23 cellular contexts compared by ENCODE assay signal in the genomic region with DNA sequence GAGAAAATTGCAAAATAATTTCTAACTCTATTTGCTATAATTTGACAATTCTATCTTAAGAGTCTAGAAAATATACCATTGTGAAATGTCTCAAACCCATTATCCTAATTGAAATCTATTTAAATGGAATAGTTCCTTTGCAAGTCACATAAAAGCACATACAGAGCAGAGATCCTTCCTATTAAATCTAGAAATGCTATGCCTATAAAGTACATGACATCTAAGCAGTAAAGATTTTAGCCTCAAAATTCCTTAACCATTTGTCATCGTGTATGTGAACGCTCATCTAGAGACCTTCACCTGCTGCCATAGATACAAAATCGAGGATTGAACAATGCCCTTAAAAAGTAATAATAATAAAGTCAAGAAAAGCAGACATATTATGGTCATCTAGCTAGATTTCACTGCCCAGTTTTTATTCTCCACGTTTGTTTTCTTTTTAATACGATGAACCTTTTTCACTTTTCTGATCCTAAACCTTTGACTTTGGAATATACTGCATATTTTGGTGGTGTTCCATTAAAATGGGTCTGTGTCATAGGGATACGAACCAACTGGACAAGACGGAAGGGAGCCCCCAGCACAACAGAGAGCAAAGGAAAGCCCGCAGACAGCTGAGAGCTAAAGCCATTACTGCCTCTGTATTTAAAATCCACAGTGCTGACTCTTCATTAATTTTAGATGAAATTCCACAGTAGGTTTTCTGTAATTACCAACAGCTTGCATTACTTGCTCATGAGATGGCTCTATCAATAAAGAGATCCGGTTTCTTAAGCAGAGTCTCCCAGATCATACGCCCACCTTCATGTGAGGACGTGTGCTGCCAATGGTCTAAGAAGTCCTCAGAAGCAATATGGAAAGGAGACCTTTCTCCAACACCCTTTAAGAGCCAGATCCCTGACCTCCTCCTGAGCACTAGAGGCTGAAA. TPM values are rescaled to one million over a fixed set of nuclear protein-coding genes. Genes with fewer than 3 reads are reported as not detected.
DNase-seq lines count a peak whose midpoint lies in the region; ATAC-seq and TF ChIP-seq lines count a peak whose summit lies in the region.
"Had no signal": no experiment of that assay in that cellular context is flagged by ENCODE, and none has a peak within 500 bp of the region (broad histone marks: within the 10 kb centered on the region; RNA-seq: fewer than 3 reads in every experiment).

No MANE protein-coding gene starts in this region.

- H3K27ac ChIP-seq in SJCRH30 (peak overlapping the region; percentile 18), foreskin keratinocyte (no peak overlapping the region), smooth muscle cell (ENCODE audit: low read depth) (peak overlapping the region; percentile 75), Karpas-422 (ENCODE audit: low read length) (no peak overlapping the region), right atrium auricular region (no peak overlapping the region)
- H3K27ac ChIP-seq: 22Rv1, esophagus muscularis mucosa, gastroesophageal sphincter had no signal

- H3K4me2 ChIP-seq in smooth muscle cell, result peak overlapping the region; percentile 52
- H3K4me2 ChIP-seq in Karpas-422 (ENCODE audit: low read depth, low read length, poor library complexity, severe bottlenecking), result no peak overlapping the region

- no peak overlapping the region for H3K4me3 ChIP-seq in SJCRH30
- H3K4me3 ChIP-seq in smooth muscle cell, result no peak overlapping the region
- H3K4me3 ChIP-seq in Karpas-422 (ENCODE audit: low read length), result no peak overlapping the region
- no peak overlapping the region for H3K4me3 ChIP-seq in right atrium auricular region
- H3K4me3 ChIP-seq: esophagus muscularis mucosa, gastroesophageal sphincter, lung, tibial artery had no signal

- H3K9ac ChIP-seq in smooth muscle cell (ENCODE audit: low read depth), result no peak overlapping the region
- H3K9ac ChIP-seq in Karpas-422 (ENCODE audit: low read length), result no peak overlapping the region

- H3K79me2 ChIP-seq in smooth muscle cell (ENCODE audit: low read depth), result peaks cover 52% of the 10 kb centered on the region
- no peaks in the 10 kb centered on the region for H3K79me2 ChIP-seq in Karpas-422 (ENCODE audit: low read length)

- H3K4me1 ChIP-seq in SJCRH30 (peaks cover 20% of the 10 kb centered on the region), foreskin keratinocyte (peaks cover 27% of the 10 kb centered on the region), smooth muscle cell (ENCODE audit: low read depth) (peaks cover 37% of the 10 kb centered on the region), Karpas-422 (ENCODE audit: low read length) (no peaks in the 10 kb centered on the region), right atrium auricular region (peaks cover 0 to 30% of the 10 kb centered on the region in 2 donors)

- TF ChIP-seq CTCF in foreskin keratinocyte (conservative IDR thresholded peaks at IDR 0.05) (no peak), smooth muscle cell (IDR thresholded peaks at IDR 0.05; ENCODE audit: borderline replicate concordance, insufficient read depth, poor library complexity, severe bottlenecking) (no peak), right atrium auricular region (IDR thresholded peaks at IDR 0.05) (no peak)

- peak; percentile 27 for ATAC-seq in foreskin keratinocyte
- ATAC-seq: CD8-positive, alpha-beta T cell; gastroesophageal sphincter; HCT116; stimulated activated naive CD8-positive, alpha-beta T cell treated with anti-CD3 and anti-CD28 coated beads, Interleukin-15, amount 100 ng/mL, for 72 hours had no signal

- H3K27me3 ChIP-seq in SJCRH30 (no peaks in the 10 kb centered on the region), foreskin keratinocyte (no peaks in the 10 kb centered on the region), smooth muscle cell (ENCODE audit: low read depth) (no peaks in the 10 kb centered on the region), Karpas-422 (ENCODE audit: low read length) (no peaks in the 10 kb centered on the region), right atrium auricular region (no peaks in the 10 kb centered on the region)
- H3K27me3 ChIP-seq: esophagus muscularis mucosa, gastroesophageal sphincter, tibial artery had no signal

- no peaks in the 10 kb centered on the region for H3K9me2 ChIP-seq in Karpas-422 (replicated peaks; ENCODE audit: insufficient read depth, low read length)

- H4K20me1 ChIP-seq in smooth muscle cell (ENCODE audit: low read depth), result peaks cover 4% of the 10 kb centered on the region
- peaks cover 11% of the 10 kb centered on the region for H4K20me1 ChIP-seq in Karpas-422 (ENCODE audit: insufficient read depth, low read depth, low read length)

- H3K9me3 ChIP-seq in SJCRH30 (replicated peaks), result no peaks in the 10 kb centered on the region
- H3K9me3 ChIP-seq in smooth muscle cell (replicated peaks; ENCODE audit: low read depth), result no peaks in the 10 kb centered on the region
- H3K9me3 ChIP-seq in Karpas-422 (ENCODE audit: low read length), result no peaks in the 10 kb centered on the region
- no peaks in the 10 kb centered on the region for H3K9me3 ChIP-seq in right atrium auricular region
- H3K9me3 ChIP-seq: esophagus muscularis mucosa, gastroesophageal sphincter, tibial artery had no signal

- H3F3A ChIP-seq in smooth muscle cell (ENCODE audit: low read depth), result peaks cover 25% of the 10 kb centered on the region

- no peak overlapping the region for H2AFZ ChIP-seq in smooth muscle cell (ENCODE audit: low read depth)
- H2AFZ ChIP-seq in Karpas-422 (ENCODE audit: low read length), result no peak overlapping the region

- WGBS in smooth muscle cell (ENCODE audit: low lambda C conversion rate), result 64% methylated on average over 11 of the region's 11 CpGs

- peak; percentile 96 for DNase-seq in NCI-H2227 treated with DMSO at 0.1 percent for 48 hours (lab: John Stamatoyannopoulos, UW)
- DNase-seq in NCI-H2227 (lab: John Stamatoyannopoulos, UW; ENCODE audit: unreplicated experiment), result no peak
- no peak for DNase-seq in SJCRH30
- peak in 1 of 2 donors; percentile 59 for DNase-seq in foreskin keratinocyte
- DNase-seq in smooth muscle cell (lab: John Stamatoyannopoulos, UW; ENCODE audit: unreplicated experiment), result no peak
- no peak for DNase-seq in stimulated activated CD4-positive, alpha-beta T cell treated with anti-CD3 and anti-CD28 coated beads, Interleukin-2, amount 100 ng/mL, for 24 hours
- no peak for DNase-seq in Karpas-422
- DNase-seq in right atrium auricular region (ENCODE audit: low spot score), result no peak
- DNase-seq: activated CD4-positive, alpha-beta T cell treated with anti-CD3 and anti-CD28 coated beads for 48 hours; aorta; CD8-positive, alpha-beta T cell; effector memory CD4-positive, alpha-beta T cell; GDM1; NCI-H1694 treated with DMSO at 0.1 percent for 48 hours; NCI-H82; SIG-M5; stimulated activated naive CD8-positive, alpha-beta T cell treated with anti-CD3 and anti-CD28 coated beads, Interleukin-15, amount 100 ng/mL, for 72 hours; tibial artery had no signal

- H3K36me3 ChIP-seq in SJCRH30, result no peaks in the 10 kb centered on the region
- no peaks in the 10 kb centered on the region for H3K36me3 ChIP-seq in smooth muscle cell (ENCODE audit: low read depth)
- H3K36me3 ChIP-seq in Karpas-422 (ENCODE audit: insufficient read depth, low read length), result no peaks in the 10 kb centered on the region
- H3K36me3 ChIP-seq in right atrium auricular region, result no peaks in the 10 kb centered on the region
- H3K36me3 ChIP-seq: esophagus muscularis mucosa, gastroesophageal sphincter, tibial artery had no signal

RNA-seq across cellular contexts. Expression of a gene that starts 17.6 kb away (rescaled TPM):
- 35.5 and 36.2 TPM in 2 replicates for total RNA-seq in SJCRH30 (2014; rRNA removed; shearing (Covaris generic))
- total RNA-seq in foreskin keratinocyte (52.3 and 54.7 TPM in 2 replicates), smooth muscle cell (25.6 and 26.2 TPM in 2 replicates), right atrium auricular region (10 to 100 TPM; 42.6 to 44.4 TPM)
- polyA plus RNA-seq in foreskin keratinocyte (14.6 and 17.8 TPM in 2 replicates), smooth muscle cell (8.6 and 16.0 TPM in 2 replicates)
- 5.5 and 5.6 TPM in 2 replicates for total RNA-seq in Karpas-422 (2014; rRNA removed; shearing (Covaris generic); ENCODE audit: low replicate concordance)

Comparison
In these comparisons a context has a peak if more than half of its experiments do, and no peak if none do; other contexts are left out.
1. H3K27ac ChIP-seq: peak in SJCRH30 (single experiment) and smooth muscle cell (single experiment); none in foreskin keratinocyte (single experiment), Karpas-422 (single experiment) and right atrium auricular region (0 of 2).